ENCODE assay signal across 1 cellular context in genomic region chr1:115685029-115685705, GRCh38.
TF ChIP-seq lines count a peak whose summit lies in the region.

No MANE protein-coding gene starts in this region.

TF ChIP-seq in K562, 482 proteins besides CTCF, POLR2A, EP300 and RAD21 (continued from another document and continues in another):
- 0 out of 4 replicates have a peak, but pooled peaks of 1 of the 2 experiments have one; percentile 4 for TF ChIP-seq RCOR1 (IDR thresholded peaks at IDR 0.05; ENCODE audit: borderline replicate concordance in 1 of 2, low read depth in 2 of 2, low read length in 2 of 2)
- TF ChIP-seq ZNF239 (CRISPR knock-in tag; IDR thresholded peaks at IDR 0.05), result peak; percentile 59; the same call in 1 of the 2 replicates
- TF ChIP-seq ZNF584 (CRISPR knock-in tag; IDR thresholded peaks at IDR 0.05; ENCODE audit: low read depth), result peak; percentile 88
- 0 out of 2 replicates have a peak, but pooled peaks have one; percentile 54 for TF ChIP-seq ZNF766 (CRISPR knock-in tag; conservative IDR thresholded peaks at IDR 0.05)
- peak; percentile 85; the same call in 1 of the 2 replicates for TF ChIP-seq ZNF583 (CRISPR knock-in tag; IDR thresholded peaks at IDR 0.05)
- peak; percentile 52; the same call in 1 of the 2 replicates for TF ChIP-seq ZNF41 (CRISPR knock-in tag; conservative IDR thresholded peaks at IDR 0.05)
- peak; percentile 76 for TF ChIP-seq L3MBTL2 (IDR thresholded peaks at IDR 0.05)
- TF ChIP-seq RBFOX2 (IDR thresholded peaks at IDR 0.05; ENCODE audit: low read depth, low read length), result 0 out of 2 replicates have a peak, but pooled peaks have one; percentile 38
- no peak for TF ChIP-seq CHCHD3 (CRISPR knock-in tag; IDR thresholded peaks at IDR 0.05)
- TF ChIP-seq ZBTB33 (CRISPR knock-in tag; IDR thresholded peaks at IDR 0.05), result no peak
- no peak for TF ChIP-seq BHLHE40 (IDR thresholded peaks at IDR 0.05; ENCODE audit: low read length)
- 0 out of 2 replicates have a peak, but pooled peaks have one; percentile 29 for TF ChIP-seq MYC (IDR thresholded peaks at IDR 0.05; ENCODE audit: low read depth, low read length)
- no peak for TF ChIP-seq MYC (CRISPR knock-in tag; IDR thresholded peaks at IDR 0.05; ENCODE audit: borderline replicate concordance, low read depth)
- peak; percentile 90 for TF ChIP-seq ATF4 (CRISPR knock-in tag; IDR thresholded peaks at IDR 0.05)
- TF ChIP-seq CXXC5 (CRISPR knock-in tag; IDR thresholded peaks at IDR 0.05), result peak; percentile 84
- 0 out of 2 replicates have a peak, but pooled peaks have one; percentile 33 for TF ChIP-seq GMEB1 (CRISPR knock-in tag; IDR thresholded peaks at IDR 0.05)
- no peak for TF ChIP-seq KDM4B (IDR thresholded peaks at IDR 0.05; ENCODE audit: borderline replicate concordance in 2 of 2, low read depth in 1 of 2)
- no peak for TF ChIP-seq ZNF197 (CRISPR knock-in tag; IDR thresholded peaks at IDR 0.05; ENCODE audit: low read depth)
- 0 out of 4 replicates have a peak, but pooled peaks of 1 of the 2 experiments have one; percentile 19 for TF ChIP-seq TEAD1 (CRISPR knock-in tag; IDR thresholded peaks at IDR 0.05)
- peak; percentile 63; the same call in 1 of the 2 replicates for TF ChIP-seq SMAD3 (CRISPR knock-in tag; conservative IDR thresholded peaks at IDR 0.05)
- peak; percentile 29; the same call in 1 of the 2 replicates for TF ChIP-seq REST (CRISPR knock-in tag; IDR thresholded peaks at IDR 0.05; ENCODE audit: low read depth)
- 0 out of 2 replicates have a peak, but pooled peaks have one; percentile 30 for TF ChIP-seq BCL6 (CRISPR knock-in tag; IDR thresholded peaks at IDR 0.05)
- TF ChIP-seq U2AF1 (optimal IDR thresholded peaks at IDR 0.05; ENCODE audit: low read depth, low read length), result no peak
- no peak for TF ChIP-seq ZNF354B (CRISPR knock-in tag; IDR thresholded peaks at IDR 0.05)
- peak; percentile 26 to 65; a peak in 2 of 4 replicates for TF ChIP-seq TRIM24 (IDR thresholded peaks at IDR 0.05)
- TF ChIP-seq ATF6 (CRISPR knock-in tag; IDR thresholded peaks at IDR 0.05), result no peak
- TF ChIP-seq CTBP1 (IDR thresholded peaks at IDR 0.05; ENCODE audit: borderline replicate concordance), result peak; percentile 28; the same call in 1 of the 2 replicates
- TF ChIP-seq ZNF175 (CRISPR knock-in tag; IDR thresholded peaks at IDR 0.05; ENCODE audit: low read depth), result peak; percentile 90
- TF ChIP-seq IFI16 (CRISPR knock-in tag; IDR thresholded peaks at IDR 0.05), result 0 out of 2 replicates have a peak, but pooled peaks have one; percentile 51
- TF ChIP-seq AFF1 (IDR thresholded peaks at IDR 0.05; ENCODE audit: low read depth in 1 of 2, partially characterized antibody in 2 of 2), result no peak
- TF ChIP-seq KLF6 (CRISPR knock-in tag; IDR thresholded peaks at IDR 0.05; ENCODE audit: borderline replicate concordance), result peak; percentile 29; the same call in 1 of the 2 replicates
- TF ChIP-seq ZNF311 (CRISPR knock-in tag; IDR thresholded peaks at IDR 0.05), result 0 out of 2 replicates have a peak, but pooled peaks have one; percentile 36
- TF ChIP-seq DMBX1 (CRISPR knock-in tag; IDR thresholded peaks at IDR 0.05; ENCODE audit: borderline replicate concordance), result peak; percentile 94; the same call in 1 of the 2 replicates
- 0 out of 2 replicates have a peak, but pooled peaks have one; percentile 13 for TF ChIP-seq CEBPB (tag; IDR thresholded peaks at IDR 0.05)
- TF ChIP-seq NCOR1 (IDR thresholded peaks at IDR 0.05), result no peak
- peak; percentile 53; the same call in 1 of the 2 replicates for TF ChIP-seq ZNF592 (IDR thresholded peaks at IDR 0.05)
- no peak for TF ChIP-seq NFIX (CRISPR knock-in tag; IDR thresholded peaks at IDR 0.05; ENCODE audit: low read depth)
- no peak for TF ChIP-seq USF2 (CRISPR knock-in tag; IDR thresholded peaks at IDR 0.05)
- peak; percentile 62; the same call in 1 of the 2 replicates for TF ChIP-seq ZSCAN32 (CRISPR knock-in tag; IDR thresholded peaks at IDR 0.05)
- peak; percentile 56; the same call in 1 of the 2 replicates for TF ChIP-seq JUND (IDR thresholded peaks at IDR 0.05; ENCODE audit: borderline replicate concordance, low read depth, low read length)
- TF ChIP-seq JUND (tag; IDR thresholded peaks at IDR 0.05; ENCODE audit: borderline replicate concordance, low read depth, low read length), result no peak
- TF ChIP-seq ETV1 (tag; conservative IDR thresholded peaks at IDR 0.05; ENCODE audit: low read depth), result peak; percentile 52; the same call in 1 of the 2 replicates
- no peak for TF ChIP-seq ASH1L (IDR thresholded peaks at IDR 0.05; ENCODE audit: borderline replicate concordance, low read depth, partially characterized antibody)
